22 cellular contexts compared by ENCODE assay signal in genomic region chr13:33311040-33311439, GRCh38. TPM values are rescaled to one million over a fixed set of nuclear protein-coding genes. Genes with fewer than 3 reads are reported as not detected.
A peak's percentile ranks its signal among the peaks of the same experiment; 100 is the strongest.
DNase-seq lines count a peak whose midpoint lies in the region; ATAC-seq and TF ChIP-seq lines count a peak whose summit lies in the region.
"Had no signal": no experiment of that assay in that cellular context is flagged by ENCODE, and none has a peak within 500 bp of the region (broad histone marks: within the 10 kb centered on the region; RNA-seq: fewer than 3 reads in every experiment).

No MANE protein-coding gene starts in this region.

- no peak for DNase-seq in PC-9
- DNase-seq: 8988T; ACHN; BE2C; C1 segment of cervical spinal cord; CD4-positive, alpha-beta memory T cell; CD4-positive, CD25-positive, alpha-beta regulatory T cell; CD8-positive, alpha-beta memory T cell; COR-L47; DMS 273 treated with DMSO at 0.1 percent for 48 hours; DMS153; DMS53; DMS79; DND-41; EL; GDM1 had no signal

- no peaks in the 10 kb centered on the region for H3K9me3 ChIP-seq in HEK293 (ENCODE audit: control insufficient read depth, insufficient read depth, low read depth, low read length)
- peaks cover 8% of the 10 kb centered on the region; the same call in 1 of the 2 replicates for H3K9me3 ChIP-seq in PC-9 (ENCODE audit: insufficient read depth, low read depth)
- H3K9me3 ChIP-seq: BE2C had no signal

- H3K4me3 ChIP-seq in HEK293 (ENCODE audit: low read depth, low read length) (no peak overlapping the region), PC-9 (no peak overlapping the region)
- H3K4me3 ChIP-seq: BLaER1 had no signal

- peaks cover 28% of the 10 kb centered on the region for H3K27me3 Mint-ChIP-seq in activated T-helper 17 cell treated with anti-CD3 and anti-CD28 coated beads, Interleukin-2, amount 50 U/mL, for 72 hours

- H3K27me3 ChIP-seq in PC-9 (ENCODE audit: insufficient read depth, low read depth), result no peaks in the 10 kb centered on the region
- H3K27me3 ChIP-seq: BE2C, BLaER1 had no signal

- H3F3A ChIP-seq in PC-9 (ENCODE audit: insufficient read depth, low read depth), result peaks cover 20% of the 10 kb centered on the region

- H3K36me3 Mint-ChIP-seq in activated T-helper 17 cell treated with anti-CD3 and anti-CD28 coated beads, Interleukin-2, amount 50 U/mL, for 72 hours (ENCODE audit: low read depth), result no peaks in the 10 kb centered on the region
- H3K36me3 Mint-ChIP-seq: CD14-positive monocyte; CD4-positive, alpha-beta memory T cell; CD4-positive, CD25-positive, alpha-beta regulatory T cell; CD8-positive, alpha-beta memory T cell had no signal

- no peaks in the 10 kb centered on the region; the same call in 1 of the 2 replicates for H3K9me2 ChIP-seq in PC-9 (ENCODE audit: insufficient read depth)

- TF ChIP-seq CTCF in HEK293 (tag by site-specific recombination; IDR thresholded peaks at IDR 0.05) (no peak), PC-9 (conservative IDR thresholded peaks at IDR 0.05) (no peak), VCaP (conservative IDR thresholded peaks at IDR 0.05) (no peak)

- no TSS peak for BruUV-seq in PC-9 (replicated peaks; lab: Mats Ljungman, UMichigan)

- H4K20me1 ChIP-seq in PC-9 (ENCODE audit: insufficient read depth), result no peaks in the 10 kb centered on the region
- H4K20me1 ChIP-seq: BLaER1 had no signal

- H3K36me3 ChIP-seq in HEK293 (ENCODE audit: control insufficient read depth in 2 of 2, insufficient read depth in 1 of 2, low read length in 2 of 2) (no peaks in the 10 kb centered on the region), PC-9 (ENCODE audit: low read depth) (no peaks in the 10 kb centered on the region)
- H3K36me3 ChIP-seq: BE2C, BLaER1 had no signal

- no peaks in the 10 kb centered on the region for H3K9me3 Mint-ChIP-seq in activated T-helper 17 cell treated with anti-CD3 and anti-CD28 coated beads, Interleukin-2, amount 50 U/mL, for 72 hours

- H3K4me1 ChIP-seq in HEK293 (ENCODE audit: control insufficient read depth, insufficient read depth, low read length), result no peaks in the 10 kb centered on the region
- H3K4me1 ChIP-seq in PC-9 (replicated peaks; ENCODE audit: insufficient read depth), result peaks cover 25% of the 10 kb centered on the region
- H3K4me1 ChIP-seq: BE2C, BLaER1 had no signal

- intact Hi-C loops in PC-9 (cut with micrococcal nuclease; ENCODE audit: unreplicated experiment), result no loop called here

- no peak overlapping the region for H3K27ac Mint-ChIP-seq in activated T-helper 17 cell treated with anti-CD3 and anti-CD28 coated beads, Interleukin-2, amount 50 U/mL, for 72 hours
- H3K27ac Mint-ChIP-seq: CD4-positive, alpha-beta memory T cell; CD4-positive, CD25-positive, alpha-beta regulatory T cell; CD8-positive, alpha-beta memory T cell had no signal

- POLR2A ChIA-PET in HEK293 (lab: Yijun Ruan, JAX), result no interaction called here
- POLR2A ChIA-PET in PC-9 (lab: Charles Lee; ENCODE audit: unreplicated experiment), result no interaction called here

- ATAC-seq in GM21717 (IDR thresholded peaks at IDR 0.05; ENCODE audit: unreplicated experiment), result no peak
- no peak for ATAC-seq in activated T-helper 17 cell treated with anti-CD3 and anti-CD28 coated beads, Interleukin-2, amount 50 U/mL, for 72 hours (replicated peaks)

- H3K27ac ChIP-seq in HEK293 (ENCODE audit: extremely low read depth, low read depth, low read length) (no peak overlapping the region), PC-9 (peak overlapping the region; percentile 44), VCaP (peak overlapping the region; percentile 21; the same call in 1 of the 2 replicates)
- H3K27ac ChIP-seq: BLaER1 had no signal

- CTCF ChIA-PET in HEK293 (lab: Yijun Ruan, JAX), result no interaction called here
- CTCF ChIA-PET in PC-9 (lab: Charles Lee), result no interaction called here

- no peak overlapping the region for H3K4me3 Mint-ChIP-seq in activated T-helper 17 cell treated with anti-CD3 and anti-CD28 coated beads, Interleukin-2, amount 50 U/mL, for 72 hours
- H3K4me3 Mint-ChIP-seq: CD14-positive monocyte; CD4-positive, alpha-beta memory T cell; CD4-positive, CD25-positive, alpha-beta regulatory T cell; CD8-positive, alpha-beta memory T cell had no signal

- peak overlapping the region; percentile 31; the same call in 1 of the 2 replicates for H3K4me2 ChIP-seq in PC-9
- H3K4me2 ChIP-seq: BLaER1 had no signal

- no peaks in the 10 kb centered on the region for H3K79me2 ChIP-seq in PC-9 (ENCODE audit: low read depth)

- no peaks in the 10 kb centered on the region for H3K4me1 Mint-ChIP-seq in activated T-helper 17 cell treated with anti-CD3 and anti-CD28 coated beads, Interleukin-2, amount 50 U/mL, for 72 hours
- H3K4me1 Mint-ChIP-seq: CD14-positive monocyte; CD4-positive, alpha-beta memory T cell; CD4-positive, CD25-positive, alpha-beta regulatory T cell; CD8-positive, alpha-beta memory T cell had no signal

- H2AFZ ChIP-seq in PC-9, result no peak overlapping the region

TF ChIP-seq in HEK293, 187 proteins besides CTCF, POLR2A, EP300 and RAD21:
- TF ChIP-seq ZNF777 (tag by site-specific recombination; IDR thresholded peaks at IDR 0.05; ENCODE audit: borderline replicate concordance) (no peak), ZSCAN4 (tag by site-specific recombination; IDR thresholded peaks at IDR 0.05) (no peak), ZNF121 (tag by site-specific recombination; IDR thresholded peaks at IDR 0.05) (peak; percentile 41; the same call in 1 of the 2 replicates), MEIS1 (CRISPR knock-in tag; IDR thresholded peaks at IDR 0.05; ENCODE audit: borderline replicate concordance) (no peak), SETDB1 (IDR thresholded peaks at IDR 0.05; ENCODE audit: insufficient read length, low read length) (no peak)
TF ChIP-seq in HEK293: peak in this region for 1.

RNA-seq across cellular contexts. Expression of gene STARD13, which starts 25.5 kb away (rescaled TPM):
- 13.9 and 19.6 TPM in 2 replicates for total RNA-seq in PC-9 (2021)
- 1 to 10 TPM; 1.1 to 2.3 TPM for total RNA-seq in activated T-helper 17 cell treated with anti-CD3 and anti-CD28 coated beads, Interleukin-2, amount 50 U/mL, for 72 hours
- total RNA-seq: CD4-positive, CD25-positive, alpha-beta regulatory T cell had no signal
